In genomic region chr16:1407749-1408148, GRCh38 we compare ENCODE assay signal across 9 cellular contexts. TPM values are rescaled to one million over a fixed set of nuclear protein-coding genes. Genes with fewer than 3 reads are reported as not detected.
A peak's percentile ranks its signal among the peaks of the same experiment; 100 is the strongest.
DNase-seq lines count a peak whose midpoint lies in the region; ATAC-seq and TF ChIP-seq lines count a peak whose summit lies in the region.
"Had no signal": no experiment of that assay in that cellular context is flagged by ENCODE, and none has a peak within 500 bp of the region (broad histone marks: within the 10 kb centered on the region; RNA-seq: fewer than 3 reads in every experiment).

No MANE protein-coding gene starts in this region.

- H3K36me3 ChIP-seq in mucosa of descending colon (ENCODE audit: low read depth) = no peaks in the 10 kb centered on the region

- ATAC-seq in mucosa of descending colon (peak; percentile 16), GM19351 (IDR thresholded peaks at IDR 0.05; ENCODE audit: unreplicated experiment) (no peak)

- TF ChIP-seq CTCF in AG09319 (IDR thresholded peaks at IDR 0.05; ENCODE audit: low read depth, low read length) = no peak
- TF ChIP-seq CTCF in HFFc6 (IDR thresholded peaks at IDR 0.05) = no peak
- no peak for TF ChIP-seq CTCF in brain (conservative IDR thresholded peaks at IDR 0.05)
- TF ChIP-seq CTCF in mucosa of descending colon (IDR thresholded peaks at IDR 0.05) = no peak

- H3K4me3 Mint-ChIP-seq in HFFc6 (peak overlapping the region; percentile 89), brain (peak overlapping the region; percentile 86 to 89 (median 88))

- H3K27ac Mint-ChIP-seq in HFFc6 (peak overlapping the region; percentile 84), brain (peak overlapping the region in 4 of 5 experiments; percentile 89 to 93 (median 92))

- peaks cover 5% of the 10 kb centered on the region for H3K4me1 ChIP-seq in mucosa of descending colon (ENCODE audit: low read depth)

- DNase-seq in AG09319 (ENCODE audit: extremely low read depth, low read depth) (peak; percentile 19), HFFc6 (no peak), mucosa of descending colon (no peak), NCI-H146 treated with DMSO at 0.1 percent for 48 hours (lab: John Stamatoyannopoulos, UW; ENCODE audit: unreplicated experiment) (no peak)
- no peak for DNase-seq in stimulated activated naive CD4-positive, alpha-beta T cell treated with Interleukin-2 at 50 U/mL for 16 hours (lab: John Stamatoyannopoulos, UW)
- no peak for DNase-seq in stimulated activated CD4-positive, alpha-beta T cell treated with anti-CD3 and anti-CD28 coated beads, Interleukin-4, amount 100 ng/mL, for 4 hours

- H3K9me3 Mint-ChIP-seq in HFFc6 (no peaks in the 10 kb centered on the region), brain (no peaks in the 10 kb centered on the region)

- H3K4me3 ChIP-seq in mucosa of descending colon = no peak overlapping the region

- H3K9me3 ChIP-seq in mucosa of descending colon = no peaks in the 10 kb centered on the region

- H3K27me3 Mint-ChIP-seq in HFFc6 (ENCODE audit: insufficient read depth) (no peaks in the 10 kb centered on the region; the same call in 1 of the 2 replicates), brain (peaks cover 3% of the 10 kb centered on the region)

- H3K4me1 Mint-ChIP-seq in HFFc6 (ENCODE audit: low read depth) = no peaks in the 10 kb centered on the region
- H3K4me1 Mint-ChIP-seq in brain = peaks cover 20% of the 10 kb centered on the region

- H3K36me3 Mint-ChIP-seq in HFFc6 (ENCODE audit: low read depth) (no peaks in the 10 kb centered on the region), brain (peaks cover 23% of the 10 kb centered on the region)

- intact Hi-C loops in mucosa of descending colon (cut with DNase I, micrococcal nuclease) = no loop called here

RNA-seq across cellular contexts. Expression of gene UNKL, which starts 6.8 kb away (rescaled TPM):
- total RNA-seq in HFFc6 (2021; fragmentation: NEBNext Ultra II Directional; extraction: Animal tissue kit (Norgen Biotek cat#: 25700)) = 10 to 100 TPM; 15.0 to 22.6 (median 16.5) TPM
- 13.3 TPM for polyA plus RNA-seq in brain (ENCODE audit: insufficient read depth, low read depth, low replicate concordance)
- total RNA-seq in mucosa of descending colon = 10 to 100 TPM; 16.2 to 36.5 (median 28.2) TPM

RNA-seq across cellular contexts. Expression of gene UQCC4, which starts 12.8 kb away (rescaled TPM):
- total RNA-seq in HFFc6 (2021; fragmentation: NEBNext Ultra II Directional; extraction: Animal tissue kit (Norgen Biotek cat#: 25700)) = 10 to 100 TPM; 11.0 to 16.7 (median 13.3) TPM
- 21.4 TPM for polyA plus RNA-seq in brain (ENCODE audit: insufficient read depth, low read depth, low replicate concordance)
- 10 to 100 TPM; 10.3 to 14.4 (median 11.0) TPM for total RNA-seq in mucosa of descending colon

RNA-seq across cellular contexts. Expression of gene PERCC1, which starts 23.1 kb away (rescaled TPM):
- not detected for total RNA-seq in HFFc6 (2021; fragmentation: NEBNext Ultra II Directional; extraction: Animal tissue kit (Norgen Biotek cat#: 25700))
- polyA plus RNA-seq in brain (ENCODE audit: insufficient read depth, low read depth, low replicate concordance) = 13.1 TPM
- under 1 TPM in 1 of 3 donors, not detected in 2; 0.34 TPM for total RNA-seq in mucosa of descending colon
- total RNA-seq: glomerular endothelial cell had no signal

RNA-seq across cellular contexts. Expression of gene CCDC154, which starts 36.6 kb away (rescaled TPM):
- total RNA-seq in HFFc6 (2021; fragmentation: NEBNext Ultra II Directional; extraction: Animal tissue kit (Norgen Biotek cat#: 25700)) = under 1 TPM in 3 of 6 experiments, not detected in 3; 0.10 to 0.52 (median 0.31) TPM
- 4.8 TPM for polyA plus RNA-seq in brain (ENCODE audit: insufficient read depth, low read depth, low replicate concordance)
- 1 to 10 TPM in 2 of 3 donors, under 1 TPM in 1; 0.43 to 2.4 (median 1.1) TPM for total RNA-seq in mucosa of descending colon

RNA-seq across cellular contexts. Expression of gene GNPTG, which starts 56.0 kb away (rescaled TPM):
- 10 to 100 TPM; 46.8 to 68.1 (median 52.6) TPM for total RNA-seq in HFFc6 (2021; fragmentation: NEBNext Ultra II Directional; extraction: Animal tissue kit (Norgen Biotek cat#: 25700))
- 82.2 TPM for polyA plus RNA-seq in brain (ENCODE audit: insufficient read depth, low read depth, low replicate concordance)
- 10 to 100 TPM; 50.1 to 68.9 (median 57.3) TPM for total RNA-seq in mucosa of descending colon
